Comparison of ENCODE assay signal across 26 cellular contexts in genomic region chr16:57204675-57205074, GRCh38. TPM values are rescaled to one million over a fixed set of nuclear protein-coding genes. Genes with fewer than 3 reads are reported as not detected.
DNase-seq lines count a peak whose midpoint lies in the region; ATAC-seq and TF ChIP-seq lines count a peak whose summit lies in the region.
"Had no signal": no experiment of that assay in that cellular context is flagged by ENCODE, and none has a peak within 500 bp of the region (broad histone marks: within the 10 kb centered on the region; RNA-seq: fewer than 3 reads in every experiment).

No MANE protein-coding gene starts in this region.

- POLR2A ChIA-PET in activated CD8-positive, alpha-beta T cell treated with anti-CD3 and anti-CD28 coated beads, Interleukin-2, amount 10 ng/mL, durations not matched to agents 7 days and 5 days (lab: Charles Lee): no interaction called here

- H2AFZ ChIP-seq in mesenchymal stem cell (ENCODE audit: low read depth, low read length): no peak overlapping the region

- H3K36me3 ChIP-seq in mesenchymal stem cell (ENCODE audit: control insufficient read depth in 1 of 2, insufficient read depth in 2 of 2, low read depth in 1 of 2, low read length in 2 of 2): peaks cover 23 to 53% of the 10 kb centered on the region in 2 experiments
- H3K36me3 ChIP-seq: prostate gland had no signal

- peaks cover 15% of the 10 kb centered on the region for H3K4me1 Mint-ChIP-seq in HFFc6 (ENCODE audit: low read depth)
- peaks cover 2% of the 10 kb centered on the region for H3K4me1 Mint-ChIP-seq in activated CD8-positive, alpha-beta T cell treated with anti-CD3 and anti-CD28 coated beads, Interleukin-2, amount 10 ng/mL, durations not matched to agents 7 days and 5 days (ENCODE audit: low read depth)
- peaks cover 4% of the 10 kb centered on the region for H3K4me1 Mint-ChIP-seq in activated T-helper 1 cell treated with anti-CD3 and anti-CD28 coated beads, Interleukin-12 subunit alpha, Interleukin-12 subunit beta, Interleukin-2, Interleukin-4 antibody, amounts not matched to agents 30 ng/mL and 10 ng/mL and 1 ng/mL, durations not matched to agents 14 hours and 24 hours and 36 hours (ENCODE audit: low read depth)

- no peak overlapping the region for H3K4me3 Mint-ChIP-seq in HFFc6
- H3K4me3 Mint-ChIP-seq in activated CD8-positive, alpha-beta T cell treated with anti-CD3 and anti-CD28 coated beads, Interleukin-2, amount 10 ng/mL, durations not matched to agents 7 days and 5 days: no peak overlapping the region
- H3K4me3 Mint-ChIP-seq in activated T-helper 1 cell treated with anti-CD3 and anti-CD28 coated beads, Interleukin-12 subunit alpha, Interleukin-12 subunit beta, Interleukin-2, Interleukin-4 antibody, amounts not matched to agents 30 ng/mL and 10 ng/mL and 1 ng/mL, durations not matched to agents 14 hours and 24 hours and 36 hours: no peak overlapping the region
- H3K4me3 Mint-ChIP-seq: activated B cell treated with CpG ODN at 0.5 μM for 24 hours; IgD-negative memory B cell; natural killer cell treated with Interleukin-12 subunit alpha and Interleukin-12 subunit beta and Interleukin-15 and Interleukin-18, amount 100 ng/mL, for 72 hours; T-helper 1 cell treated with Interleukin-12 subunit alpha and Interleukin-12 subunit beta and Interleukin-4 antibody, amounts not matched to agents 30 μg/mL and 1 μg/mL, for 36 hours had no signal

- no peak overlapping the region for H3K4me3 ChIP-seq in cardiac fibroblast (replicated peaks in 1 of 2; ENCODE audit: low read depth in 2 of 2, low read length in 2 of 2)
- H3K4me3 ChIP-seq in mesenchymal stem cell (ENCODE audit: insufficient read depth in 1 of 2, low read depth in 1 of 2, low read length in 2 of 2): no peak overlapping the region
- H3K4me3 ChIP-seq: cardiac muscle cell, dorsolateral prefrontal cortex, esophagus squamous epithelium, prostate gland had no signal

- H2BK5ac ChIP-seq in mesenchymal stem cell (ENCODE audit: low read depth, low read length, poor library complexity, severe bottlenecking): no peak overlapping the region

- CTCF ChIA-PET in activated CD8-positive, alpha-beta T cell treated with anti-CD3 and anti-CD28 coated beads, Interleukin-2, amount 10 ng/mL, durations not matched to agents 7 days and 5 days (lab: Charles Lee): interaction anchor here (0.7 to 2.0 kb wide), 3 partner anchors 20 to 690 kb away, joined by 4 to 7 read pairs (median 4); no protein-coding TSS in a partner anchor

- peaks cover 17% of the 10 kb centered on the region for H3K79me1 ChIP-seq in mesenchymal stem cell (replicated peaks; ENCODE audit: low read length, poor library complexity, severe bottlenecking)

- peaks cover 22% of the 10 kb centered on the region for H3K36me3 Mint-ChIP-seq in HFFc6 (ENCODE audit: low read depth)
- H3K36me3 Mint-ChIP-seq in activated CD8-positive, alpha-beta T cell treated with anti-CD3 and anti-CD28 coated beads, Interleukin-2, amount 10 ng/mL, durations not matched to agents 7 days and 5 days (ENCODE audit: low read depth): peaks cover 30% of the 10 kb centered on the region
- H3K36me3 Mint-ChIP-seq in activated T-helper 1 cell treated with anti-CD3 and anti-CD28 coated beads, Interleukin-12 subunit alpha, Interleukin-12 subunit beta, Interleukin-2, Interleukin-4 antibody, amounts not matched to agents 30 ng/mL and 10 ng/mL and 1 ng/mL, durations not matched to agents 14 hours and 24 hours and 36 hours (ENCODE audit: low read depth): peaks cover 31% of the 10 kb centered on the region

- H3K14ac ChIP-seq in mesenchymal stem cell (ENCODE audit: low read length in 2 of 2): no peak overlapping the region

- no peak overlapping the region for H3K27ac Mint-ChIP-seq in HFFc6
- H3K27ac Mint-ChIP-seq in activated CD8-positive, alpha-beta T cell treated with anti-CD3 and anti-CD28 coated beads, Interleukin-2, amount 10 ng/mL, durations not matched to agents 7 days and 5 days: no peak overlapping the region
- H3K27ac Mint-ChIP-seq in activated T-helper 1 cell treated with anti-CD3 and anti-CD28 coated beads, Interleukin-12 subunit alpha, Interleukin-12 subunit beta, Interleukin-2, Interleukin-4 antibody, amounts not matched to agents 30 ng/mL and 10 ng/mL and 1 ng/mL, durations not matched to agents 14 hours and 24 hours and 36 hours: no peak overlapping the region
- H3K27ac Mint-ChIP-seq: activated B cell treated with CpG ODN at 0.5 μM for 24 hours; IgD-negative memory B cell; natural killer cell treated with Interleukin-12 subunit alpha and Interleukin-12 subunit beta and Interleukin-15 and Interleukin-18, amount 100 ng/mL, for 72 hours; T-helper 1 cell treated with Interleukin-12 subunit alpha and Interleukin-12 subunit beta and Interleukin-4 antibody, amounts not matched to agents 30 μg/mL and 1 μg/mL, for 36 hours had no signal

- H3K9me3 Mint-ChIP-seq in HFFc6: no peaks in the 10 kb centered on the region
- H3K9me3 Mint-ChIP-seq in activated CD8-positive, alpha-beta T cell treated with anti-CD3 and anti-CD28 coated beads, Interleukin-2, amount 10 ng/mL, durations not matched to agents 7 days and 5 days (ENCODE audit: insufficient read depth): no peaks in the 10 kb centered on the region
- H3K9me3 Mint-ChIP-seq in activated T-helper 1 cell treated with anti-CD3 and anti-CD28 coated beads, Interleukin-12 subunit alpha, Interleukin-12 subunit beta, Interleukin-2, Interleukin-4 antibody, amounts not matched to agents 30 ng/mL and 10 ng/mL and 1 ng/mL, durations not matched to agents 14 hours and 24 hours and 36 hours: no peaks in the 10 kb centered on the region
- H3K9me3 Mint-ChIP-seq: activated B cell treated with CpG ODN at 0.5 μM for 24 hours; IgD-negative memory B cell; natural killer cell treated with Interleukin-12 subunit alpha and Interleukin-12 subunit beta and Interleukin-15 and Interleukin-18, amount 100 ng/mL, for 72 hours; T-helper 1 cell treated with Interleukin-12 subunit alpha and Interleukin-12 subunit beta and Interleukin-4 antibody, amounts not matched to agents 30 μg/mL and 1 μg/mL, for 36 hours had no signal

- intact Hi-C loops in activated T-helper 1 cell treated with anti-CD3 and anti-CD28 coated beads, Interleukin-12 subunit alpha, Interleukin-12 subunit beta, Interleukin-2, Interleukin-4 antibody, amounts not matched to agents 30 ng/mL and 10 ng/mL and 1 ng/mL, durations not matched to agents 14 hours and 24 hours and 36 hours (cut with micrococcal nuclease): no loop called here

- H2BK120ac ChIP-seq in mesenchymal stem cell (ENCODE audit: low read depth, low read length): no peak overlapping the region

- peak overlapping the region; percentile 20 for H2AK5ac ChIP-seq in mesenchymal stem cell (ENCODE audit: low read length, severe bottlenecking)

- DNase-seq in ELF-1 (ENCODE audit: low read depth, low spot score): peak; percentile 32
- DNase-seq in HFFc6: no peak
- no peak for DNase-seq in cardiac fibroblast (ENCODE audit: low read depth in 2 of 2)
- no peak for DNase-seq in mesenchymal stem cell
- no peak for DNase-seq in stimulated activated naive CD4-positive, alpha-beta T cell treated with Interleukin-2 at 50 U/mL for 16 hours (lab: John Stamatoyannopoulos, UW)
- DNase-seq in activated CD8-positive, alpha-beta T cell treated with anti-CD3 and anti-CD28 coated beads, Interleukin-2, amount 10 ng/mL, durations not matched to agents 7 days and 5 days: no peak
- no peak for DNase-seq in activated T-helper 1 cell treated with anti-CD3 and anti-CD28 coated beads, Interleukin-12 subunit alpha, Interleukin-12 subunit beta, Interleukin-2, Interleukin-4 antibody, amounts not matched to agents 30 ng/mL and 10 ng/mL and 1 ng/mL, durations not matched to agents 14 hours and 24 hours and 36 hours (ENCODE audit: low spot score)
- no peak for DNase-seq in NCI-H345 (lab: John Stamatoyannopoulos, UW)
- DNase-seq: activated B cell treated with CpG ODN at 0.5 μM for 24 hours; activated CD8-positive, alpha-beta memory T cell treated with anti-CD3 and anti-CD28 coated beads for 24 hours; COR-L47; dorsolateral prefrontal cortex; esophagus squamous epithelium; head of caudate nucleus; kidney; MV-4-11; NCI-H2081; NCI-H524 treated with DMSO at 0.1 percent for 48 hours; SHP77 treated with DMSO at 0.1 percent for 48 hours; small intestine; stimulated activated CD4-positive, alpha-beta T cell treated with anti-CD3 and anti-CD28 coated beads, Interleukin-4, amount 100 ng/mL, for 24 hours had no signal

- TF ChIP-seq CTCF in HFFc6 (IDR thresholded peaks at IDR 0.05) (peak; percentile 40; the same call in 1 of the 2 replicates), cardiac fibroblast (IDR thresholded peaks at IDR 0.05; ENCODE audit: low read depth, low read length) (peak; percentile 2)

- no peak for ATAC-seq in activated CD8-positive, alpha-beta T cell treated with anti-CD3 and anti-CD28 coated beads, Interleukin-2, amount 10 ng/mL, durations not matched to agents 7 days and 5 days
- ATAC-seq: natural killer cell treated with Interleukin-12 subunit alpha and Interleukin-12 subunit beta and Interleukin-15 and Interleukin-18, amount 100 ng/mL, for 72 hours had no signal

- H3K4me2 ChIP-seq in mesenchymal stem cell (ENCODE audit: low read length, poor library complexity, severe bottlenecking): no peak overlapping the region

- no peaks in the 10 kb centered on the region for H3K4me1 ChIP-seq in mesenchymal stem cell (ENCODE audit: control insufficient read depth, insufficient read depth, low read depth, low read length)
- H3K4me1 ChIP-seq: esophagus squamous epithelium, prostate gland had no signal

- WGBS in mesenchymal stem cell: 97% methylated on average over 12 of the region's 12 CpGs

- no peak overlapping the region for H2BK15ac ChIP-seq in mesenchymal stem cell (ENCODE audit: low read depth, poor library complexity, severe bottlenecking)

- H3K27me3 ChIP-seq in mesenchymal stem cell (ENCODE audit: control insufficient read depth in 1 of 2, insufficient read depth in 1 of 2, low read length in 2 of 2): no peaks in the 10 kb centered on the region
- H3K27me3 ChIP-seq: cardiac muscle cell, dorsolateral prefrontal cortex, esophagus squamous epithelium had no signal

- no peak overlapping the region for H3K23ac ChIP-seq in mesenchymal stem cell (ENCODE audit: low read length in 2 of 2)

- no peak overlapping the region for H4K91ac ChIP-seq in mesenchymal stem cell (ENCODE audit: low read length)

- H3K27me3 Mint-ChIP-seq in HFFc6 (ENCODE audit: insufficient read depth): no peaks in the 10 kb centered on the region
- no peaks in the 10 kb centered on the region for H3K27me3 Mint-ChIP-seq in activated CD8-positive, alpha-beta T cell treated with anti-CD3 and anti-CD28 coated beads, Interleukin-2, amount 10 ng/mL, durations not matched to agents 7 days and 5 days (ENCODE audit: low read depth)
- H3K27me3 Mint-ChIP-seq in activated T-helper 1 cell treated with anti-CD3 and anti-CD28 coated beads, Interleukin-12 subunit alpha, Interleukin-12 subunit beta, Interleukin-2, Interleukin-4 antibody, amounts not matched to agents 30 ng/mL and 10 ng/mL and 1 ng/mL, durations not matched to agents 14 hours and 24 hours and 36 hours (ENCODE audit: insufficient read depth): no peaks in the 10 kb centered on the region
- H3K27me3 Mint-ChIP-seq: activated B cell treated with CpG ODN at 0.5 μM for 24 hours; IgD-negative memory B cell; natural killer cell treated with Interleukin-12 subunit alpha and Interleukin-12 subunit beta and Interleukin-15 and Interleukin-18, amount 100 ng/mL, for 72 hours had no signal

- no peak overlapping the region for H3K18ac ChIP-seq in mesenchymal stem cell (ENCODE audit: low read depth in 1 of 2, low read length in 2 of 2)

- no peak overlapping the region for H3K4ac ChIP-seq in mesenchymal stem cell (ENCODE audit: low read depth in 1 of 2, low read length in 2 of 2)

- no peaks in the 10 kb centered on the region for H3K9me3 ChIP-seq in mesenchymal stem cell (ENCODE audit: control insufficient read depth, low read length)
- H3K9me3 ChIP-seq: esophagus squamous epithelium, prostate gland had no signal

- no peak overlapping the region for H3K9ac ChIP-seq in mesenchymal stem cell (ENCODE audit: low read length)

- H2BK12ac ChIP-seq in mesenchymal stem cell (ENCODE audit: low read length in 2 of 2): no peak overlapping the region

- H3K27ac ChIP-seq in mesenchymal stem cell (ENCODE audit: low read length, poor library complexity, severe bottlenecking): no peak overlapping the region
- H3K27ac ChIP-seq: cardiac muscle cell, esophagus squamous epithelium, prostate gland had no signal

- no peak overlapping the region for H4K8ac ChIP-seq in mesenchymal stem cell (ENCODE audit: low read length)

RNA-seq across cellular contexts. Expression of gene RSPRY1, which starts 18.5 kb away (rescaled TPM):
- total RNA-seq in HFFc6 (2021; fragmentation: NEBNext Ultra II Directional; extraction: Animal tissue kit (Norgen Biotek cat#: 25700)): 10 to 100 TPM; 38.8 to 51.9 (median 47.7) TPM
- polyA plus RNA-seq in mesenchymal stem cell (2013, experiment 1 of 2): 55.6 TPM
- polyA plus RNA-seq in mesenchymal stem cell (2013, experiment 2 of 2): 53.4 TPM
- total RNA-seq in activated CD8-positive, alpha-beta T cell treated with anti-CD3 and anti-CD28 coated beads, Interleukin-2, amount 10 ng/mL, durations not matched to agents 7 days and 5 days: 10 to 100 TPM; 30.9 to 35.8 TPM
- 36.0 and 36.5 TPM in 2 replicates for total RNA-seq in activated T-helper 1 cell treated with anti-CD3 and anti-CD28 coated beads, Interleukin-12 subunit alpha, Interleukin-12 subunit beta, Interleukin-2, Interleukin-4 antibody, amounts not matched to agents 30 ng/mL and 10 ng/mL and 1 ng/mL, durations not matched to agents 14 hours and 24 hours and 36 hours

RNA-seq across cellular contexts. Expression of gene PSME3IP1, which starts 18.8 kb away (rescaled TPM):
- total RNA-seq in HFFc6 (2021; fragmentation: NEBNext Ultra II Directional; extraction: Animal tissue kit (Norgen Biotek cat#: 25700)): 10 to 100 TPM; 55.9 to 85.0 (median 76.5) TPM
- 72.7 TPM for polyA plus RNA-seq in mesenchymal stem cell (2013, experiment 1 of 2)
- 70.2 TPM for polyA plus RNA-seq in mesenchymal stem cell (2013, experiment 2 of 2)
- total RNA-seq in activated CD8-positive, alpha-beta T cell treated with anti-CD3 and anti-CD28 coated beads, Interleukin-2, amount 10 ng/mL, durations not matched to agents 7 days and 5 days: 100 to 1,000 TPM; 106 to 113 TPM
- total RNA-seq in activated T-helper 1 cell treated with anti-CD3 and anti-CD28 coated beads, Interleukin-12 subunit alpha, Interleukin-12 subunit beta, Interleukin-2, Interleukin-4 antibody, amounts not matched to agents 30 ng/mL and 10 ng/mL and 1 ng/mL, durations not matched to agents 14 hours and 24 hours and 36 hours: 116 and 124 TPM in 2 replicates

RNA-seq across cellular contexts. Expression of gene ARL2BP, which starts 40.4 kb away (rescaled TPM):
- total RNA-seq in HFFc6 (2021; fragmentation: NEBNext Ultra II Directional; extraction: Animal tissue kit (Norgen Biotek cat#: 25700)): 10 to 100 TPM; 70.3 to 80.0 (median 76.7) TPM
- 81.6 TPM for polyA plus RNA-seq in mesenchymal stem cell (2013, experiment 1 of 2)
- polyA plus RNA-seq in mesenchymal stem cell (2013, experiment 2 of 2): 83.7 TPM
- total RNA-seq in activated CD8-positive, alpha-beta T cell treated with anti-CD3 and anti-CD28 coated beads, Interleukin-2, amount 10 ng/mL, durations not matched to agents 7 days and 5 days: 10 to 100 TPM; 33.3 to 36.9 TPM
- 29.1 and 29.7 TPM in 2 replicates for total RNA-seq in activated T-helper 1 cell treated with anti-CD3 and anti-CD28 coated beads, Interleukin-12 subunit alpha, Interleukin-12 subunit beta, Interleukin-2, Interleukin-4 antibody, amounts not matched to agents 30 ng/mL and 10 ng/mL and 1 ng/mL, durations not matched to agents 14 hours and 24 hours and 36 hours
